8 cellular contexts compared by ENCODE assay signal in the genomic region with DNA sequence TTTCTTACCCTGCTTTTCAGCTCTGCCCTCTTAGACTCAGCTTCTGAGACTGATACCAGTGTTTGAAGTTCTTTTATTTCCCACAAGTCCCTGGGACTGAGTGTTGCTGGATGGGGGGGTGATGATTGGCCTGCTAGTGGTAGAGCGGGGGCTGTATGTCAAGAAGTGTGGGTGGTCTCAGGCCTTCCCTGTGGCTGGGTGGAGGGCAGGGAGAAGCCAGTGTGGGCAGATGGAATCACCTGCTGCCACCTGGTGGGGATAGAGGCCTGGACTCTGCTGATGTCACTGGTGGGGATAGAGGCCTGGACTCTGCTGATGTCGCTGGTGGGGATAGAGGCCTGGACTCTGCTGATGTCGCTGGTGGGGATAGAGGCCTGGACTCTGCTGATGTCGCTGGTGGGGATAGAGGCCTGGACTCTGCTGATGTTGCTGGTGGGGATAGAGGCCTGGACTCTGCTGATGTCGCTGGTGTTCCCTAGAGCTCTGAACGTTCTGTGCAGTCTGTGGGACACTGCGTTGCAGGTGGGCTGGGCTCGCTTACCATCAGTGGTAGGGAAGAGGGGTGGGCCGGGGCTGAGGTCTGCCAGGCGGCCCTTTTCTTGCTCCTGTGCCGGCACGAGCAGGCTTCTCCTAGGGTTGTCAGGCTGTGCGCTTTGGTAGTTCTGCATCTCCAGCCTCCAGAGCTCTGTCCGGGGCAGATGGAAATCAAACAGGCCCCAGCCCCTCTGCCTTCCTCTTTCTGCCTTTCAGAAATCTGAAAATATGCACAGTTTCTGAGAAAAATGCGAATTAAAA.
DNase-seq lines count a peak whose midpoint lies in the region; ATAC-seq, FAIRE-seq and TF ChIP-seq lines count a peak whose summit lies in the region.

No MANE protein-coding gene starts in this region.

- no peak overlapping the region for H3K4me3 ChIP-seq in GM12865 (ENCODE audit: low read depth, low read length)
- no peak overlapping the region for H3K4me3 ChIP-seq in small intestine (ENCODE audit: low read depth in 1 of 2, low read length in 2 of 2)

- peaks cover 0 to 8% of the 10 kb centered on the region in 2 donors for H3K36me3 ChIP-seq in small intestine (ENCODE audit: control insufficient read depth in 2 of 2, insufficient read depth in 2 of 2, low read length in 2 of 2)

- H3K4me1 ChIP-seq in foreskin keratinocyte (no peaks in the 10 kb centered on the region), small intestine (ENCODE audit: control insufficient read depth in 2 of 2, insufficient read depth in 1 of 2, low read depth in 1 of 2, low read length in 1 of 2) (no peaks in the 10 kb centered on the region)

- H3K27ac ChIP-seq in foreskin keratinocyte: no peak overlapping the region
- H3K27ac ChIP-seq in small intestine (ENCODE audit: low read depth in 1 of 2, low read length in 1 of 2): no peak overlapping the region

- no peaks in the 10 kb centered on the region for H3K9me3 ChIP-seq in small intestine (ENCODE audit: control insufficient read depth, low read depth)

- TF ChIP-seq CTCF in GM12865 (IDR thresholded peaks at IDR 0.05; ENCODE audit: insufficient read depth, low read depth, low read length, missing control alignments): peak; percentile 46
- peak; percentile 63 for TF ChIP-seq CTCF in foreskin keratinocyte (conservative IDR thresholded peaks at IDR 0.05)

- 80 to 86% (median 85%) methylated on average over 13 to 15 of the region's 15 CpGs for WGBS in small intestine, 3 donors

- FAIRE-seq in small intestine (lab: Jason Lieb, UNC): no peak

- no peaks in the 10 kb centered on the region for H3K27me3 ChIP-seq in foreskin keratinocyte
- H3K27me3 ChIP-seq in small intestine (ENCODE audit: control insufficient read depth in 2 of 2, insufficient read depth in 2 of 2, low read length in 2 of 2): no peaks in the 10 kb centered on the region

- DNase-seq in A172 (ENCODE audit: low spot score) (peak; percentile 28), GM12865 (ENCODE audit: low read depth) (peak; percentile 44), NCI-H1092 (lab: John Stamatoyannopoulos, UW) (peak; percentile 47), activated T-cell treated with anti-CD3 and anti-CD28 coated beads for 4 hours (peak; percentile 25), foreskin keratinocyte (no peak), small intestine (peak; percentile 52), H4 (ENCODE audit: low spot score) (no peak)

- peak; percentile 78 for ATAC-seq in foreskin keratinocyte
- ATAC-seq in GM18873 (IDR thresholded peaks at IDR 0.05; ENCODE audit: low FRiP score, unreplicated experiment): no peak

Comparison
In these comparisons a context has a peak if more than half of its experiments do, and no peak if none do; other contexts are left out.
1. DNase-seq: peak in A172 (single experiment), GM12865 (single experiment), NCI-H1092 (single experiment), activated T-cell treated with anti-CD3 and anti-CD28 coated beads for 4 hours (single experiment) and small intestine (single experiment); none in foreskin keratinocyte (0 of 2) and H4 (single experiment).